ENCODE assay signal across 8 cellular contexts in genomic region chr16:77723108-77723514, GRCh38. TPM values are rescaled to one million over a fixed set of nuclear protein-coding genes. Genes with fewer than 3 reads are reported as not detected.
DNase-seq lines count a peak whose midpoint lies in the region; ATAC-seq and TF ChIP-seq lines count a peak whose summit lies in the region.

No MANE protein-coding gene starts in this region.

- H3K4me1 ChIP-seq in breast epithelium (no peaks in the 10 kb centered on the region), SJCRH30 (no peaks in the 10 kb centered on the region)

- TF ChIP-seq POLR2A in breast epithelium (IDR thresholded peaks at IDR 0.05), result no peak

- no peaks in the 10 kb centered on the region; the same call in 1 of the 2 replicates for H3K36me3 Mint-ChIP-seq in HFFc6 (ENCODE audit: low read depth)

- no peaks in the 10 kb centered on the region for H3K27me3 Mint-ChIP-seq in HFFc6 (ENCODE audit: insufficient read depth)
- no peaks in the 10 kb centered on the region for H3K27me3 Mint-ChIP-seq in stimulated activated naive CD8-positive, alpha-beta T cell treated with anti-CD3 and anti-CD28 coated beads, Interleukin-15, amount 100 ng/mL, for 72 hours

- H3K9me3 ChIP-seq in breast epithelium (no peaks in the 10 kb centered on the region), SJCRH30 (replicated peaks) (no peaks in the 10 kb centered on the region)

- peak; percentile 7 for DNase-seq in NCI-H2171 treated with DMSO at 0.1 percent for 48 hours (lab: John Stamatoyannopoulos, UW)
- DNase-seq in NCI-H2171 (lab: John Stamatoyannopoulos, UW), result no peak
- DNase-seq in HFFc6, result peak; percentile 8
- DNase-seq in NCI-H82 treated with DMSO at 0.1 percent for 48 hours (lab: John Stamatoyannopoulos, UW; ENCODE audit: unreplicated experiment), result peak; percentile 29
- DNase-seq in breast epithelium (ENCODE audit: low spot score in 2 of 2), result no peak
- no peak for DNase-seq in kidney epithelial cell (ENCODE audit: low read depth)
- DNase-seq in stimulated activated naive CD8-positive, alpha-beta T cell treated with anti-CD3 and anti-CD28 coated beads, Interleukin-15, amount 100 ng/mL, for 72 hours, result peak in 1 of 2 donors; percentile 14
- no peak for DNase-seq in SJCRH30

- no peak for ATAC-seq in stimulated activated naive CD8-positive, alpha-beta T cell treated with anti-CD3 and anti-CD28 coated beads, Interleukin-15, amount 100 ng/mL, for 72 hours

- H3K36me3 ChIP-seq in breast epithelium, result no peaks in the 10 kb centered on the region
- H3K36me3 ChIP-seq in kidney epithelial cell (ENCODE audit: control insufficient read depth, insufficient read depth, low read length), result no peaks in the 10 kb centered on the region
- H3K36me3 ChIP-seq in SJCRH30, result no peaks in the 10 kb centered on the region

- H3K27ac Mint-ChIP-seq in HFFc6, result peak overlapping the region; percentile 74
- H3K27ac Mint-ChIP-seq in stimulated activated naive CD8-positive, alpha-beta T cell treated with anti-CD3 and anti-CD28 coated beads, Interleukin-15, amount 100 ng/mL, for 72 hours, result peak overlapping the region; percentile 48 to 72

- H3K9me3 Mint-ChIP-seq in HFFc6, result peaks cover 8% of the 10 kb centered on the region
- H3K9me3 Mint-ChIP-seq in stimulated activated naive CD8-positive, alpha-beta T cell treated with anti-CD3 and anti-CD28 coated beads, Interleukin-15, amount 100 ng/mL, for 72 hours, result peaks cover 0 to 11% of the 10 kb centered on the region in 2 donors

- peaks cover 10% of the 10 kb centered on the region for H3K4me1 Mint-ChIP-seq in HFFc6 (ENCODE audit: low read depth)
- peaks cover 15% of the 10 kb centered on the region for H3K4me1 Mint-ChIP-seq in stimulated activated naive CD8-positive, alpha-beta T cell treated with anti-CD3 and anti-CD28 coated beads, Interleukin-15, amount 100 ng/mL, for 72 hours

- TF ChIP-seq CTCF in HFFc6 (IDR thresholded peaks at IDR 0.05) (no peak), breast epithelium (IDR thresholded peaks at IDR 0.05) (no peak), kidney epithelial cell (IDR thresholded peaks at IDR 0.05; ENCODE audit: insufficient read depth, low read length, poor library complexity, severe bottlenecking) (no peak)

- H3K27ac ChIP-seq in breast epithelium (peak overlapping the region; percentile 82 to 85), SJCRH30 (no peak overlapping the region)

- intact Hi-C loops in breast epithelium (cut with DNase I; ENCODE audit: low total_unique reads), result no loop called here

- H3K4me3 ChIP-seq in breast epithelium (peak overlapping the region; percentile 77 to 81 (median 78)), kidney epithelial cell (ENCODE audit: low read depth, low read length) (peak overlapping the region; percentile 61), SJCRH30 (no peak overlapping the region)

- peak overlapping the region; percentile 88 for H3K4me3 Mint-ChIP-seq in HFFc6
- H3K4me3 Mint-ChIP-seq in stimulated activated naive CD8-positive, alpha-beta T cell treated with anti-CD3 and anti-CD28 coated beads, Interleukin-15, amount 100 ng/mL, for 72 hours, result peak overlapping the region; percentile 89 to 90

- H3K27me3 ChIP-seq in breast epithelium (no peaks in the 10 kb centered on the region), kidney epithelial cell (ENCODE audit: control insufficient read depth, insufficient read depth, low read length) (no peaks in the 10 kb centered on the region), SJCRH30 (no peaks in the 10 kb centered on the region)

RNA-seq across cellular contexts. Expression of gene NUDT7, which starts 0.8 kb away (rescaled TPM):
- 1 to 10 TPM in 4 of 6 experiments, under 1 TPM in 2; 0.85 to 1.9 (median 1.1) TPM for total RNA-seq in HFFc6 (2021; fragmentation: NEBNext Ultra II Directional; extraction: Animal tissue kit (Norgen Biotek cat#: 25700))
- total RNA-seq in breast epithelium (10 to 100 TPM in 2 of 3 donors, 1 to 10 TPM in 1; 4.9 to 12.3 (median 11.1) TPM), kidney epithelial cell (2.0 and 5.5 TPM in 2 replicates)
- not detected in 2 replicates for total RNA-seq in SJCRH30 (2014; rRNA removed; shearing (Covaris generic))

Comparison
In these comparisons a context has a peak if more than half of its experiments do, and no peak if none do; other contexts are left out.
1. DNase-seq: peak in NCI-H2171 treated with DMSO at 0.1 percent for 48 hours (single experiment), HFFc6 (single experiment) and NCI-H82 treated with DMSO at 0.1 percent for 48 hours (single experiment); none in NCI-H2171 (single experiment), breast epithelium (0 of 2), kidney epithelial cell (single experiment) and SJCRH30 (0 of 2).